1 cellular context compared by ENCODE assay signal in the genomic region with DNA sequence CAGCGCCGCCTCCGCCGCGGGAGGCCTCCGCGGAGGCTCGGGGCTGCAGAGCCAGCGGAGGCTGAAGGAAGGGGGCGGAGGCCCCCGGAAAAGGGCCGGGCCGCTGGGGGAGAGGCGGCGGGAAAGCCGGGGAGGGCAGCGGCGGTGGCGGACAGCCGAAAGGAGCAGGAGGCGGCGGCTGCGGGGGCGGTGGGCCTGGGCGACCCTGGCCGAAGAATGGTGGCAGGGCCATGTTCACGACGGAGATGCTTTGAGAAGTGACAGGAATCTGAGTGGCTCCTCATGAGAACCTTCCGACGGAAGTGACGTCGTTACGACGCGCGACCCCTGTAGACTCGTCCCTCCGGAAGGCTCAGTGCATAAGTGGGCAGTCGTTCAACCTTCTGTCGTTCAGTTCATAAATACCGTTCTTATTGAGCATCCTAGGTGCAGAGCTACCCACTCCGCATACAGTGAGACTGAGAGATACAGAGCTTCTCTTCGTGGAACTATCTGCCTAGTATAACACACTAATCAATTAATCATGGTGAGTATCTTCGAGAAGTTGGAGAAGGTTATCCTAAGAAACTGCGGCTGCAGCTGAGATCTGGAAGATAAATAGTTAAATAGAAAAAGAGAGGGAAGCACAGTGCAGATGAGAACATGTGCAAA.
TF ChIP-seq lines count a peak whose summit lies in the region.

Gene PDCD7, minus strand, starts transcription at position 259 of the 651 bp plus-strand sequence. Its CDS starts 27 bp downstream, at position 232.

TF ChIP-seq in K562, 482 proteins besides CTCF, POLR2A, EP300 and RAD21 (continued from another document):
- no peak for TF ChIP-seq RNF2 (IDR thresholded peaks at IDR 0.05)
- 0 out of 2 replicates have a peak, but pooled peaks have one; percentile 7 for TF ChIP-seq KAT7 (CRISPR knock-in tag; IDR thresholded peaks at IDR 0.05; ENCODE audit: borderline replicate concordance)
- no peak for TF ChIP-seq NEUROD1 (IDR thresholded peaks at IDR 0.05; ENCODE audit: borderline replicate concordance, low read depth, low read length, partially characterized antibody)
- TF ChIP-seq E2F6 (IDR thresholded peaks at IDR 0.05; ENCODE audit: borderline replicate concordance in 1 of 2, extremely low read depth in 1 of 2, insufficient read depth in 1 of 2, insufficient read length in 1 of 2, low read depth in 1 of 2, low read length in 1 of 2, poor library complexity in 1 of 2, severe bottlenecking in 1 of 2): no peak
- no peak for TF ChIP-seq ZNF212 (CRISPR knock-in tag; IDR thresholded peaks at IDR 0.05)
- TF ChIP-seq, protein P1, sequence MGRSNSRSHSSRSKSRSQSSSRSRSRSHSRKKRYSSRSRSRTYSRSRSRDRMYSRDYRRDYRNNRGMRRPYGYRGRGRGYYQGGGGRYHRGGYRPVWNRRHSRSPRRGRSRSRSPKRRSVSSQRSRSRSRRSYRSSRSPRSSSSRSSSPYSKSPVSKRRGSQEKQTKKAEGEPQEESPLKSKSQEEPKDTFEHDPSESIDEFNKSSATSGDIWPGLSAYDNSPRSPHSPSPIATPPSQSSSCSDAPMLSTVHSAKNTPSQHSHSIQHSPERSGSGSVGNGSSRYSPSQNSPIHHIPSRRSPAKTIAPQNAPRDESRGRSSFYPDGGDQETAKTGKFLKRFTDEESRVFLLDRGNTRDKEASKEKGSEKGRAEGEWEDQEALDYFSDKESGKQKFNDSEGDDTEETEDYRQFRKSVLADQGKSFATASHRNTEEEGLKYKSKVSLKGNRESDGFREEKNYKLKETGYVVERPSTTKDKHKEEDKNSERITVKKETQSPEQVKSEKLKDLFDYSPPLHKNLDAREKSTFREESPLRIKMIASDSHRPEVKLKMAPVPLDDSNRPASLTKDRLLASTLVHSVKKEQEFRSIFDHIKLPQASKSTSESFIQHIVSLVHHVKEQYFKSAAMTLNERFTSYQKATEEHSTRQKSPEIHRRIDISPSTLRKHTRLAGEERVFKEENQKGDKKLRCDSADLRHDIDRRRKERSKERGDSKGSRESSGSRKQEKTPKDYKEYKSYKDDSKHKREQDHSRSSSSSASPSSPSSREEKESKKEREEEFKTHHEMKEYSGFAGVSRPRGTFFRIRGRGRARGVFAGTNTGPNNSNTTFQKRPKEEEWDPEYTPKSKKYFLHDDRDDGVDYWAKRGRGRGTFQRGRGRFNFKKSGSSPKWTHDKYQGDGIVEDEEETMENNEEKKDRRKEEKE (IDR thresholded peaks at IDR 0.05; ENCODE audit: borderline replicate concordance in 1 of 2, control insufficient read depth in 1 of 2, low read depth in 2 of 2, low read length in 1 of 2): no peak
- peak; percentile 96 for TF ChIP-seq C11orf30 (IDR thresholded peaks at IDR 0.05; ENCODE audit: low read depth)
- TF ChIP-seq NFATC3 (IDR thresholded peaks at IDR 0.05): no peak
- no peak; the same call in 1 of the 2 replicates for TF ChIP-seq THRB (CRISPR knock-in tag; conservative IDR thresholded peaks at IDR 0.05)
- TF ChIP-seq, protein P2, sequence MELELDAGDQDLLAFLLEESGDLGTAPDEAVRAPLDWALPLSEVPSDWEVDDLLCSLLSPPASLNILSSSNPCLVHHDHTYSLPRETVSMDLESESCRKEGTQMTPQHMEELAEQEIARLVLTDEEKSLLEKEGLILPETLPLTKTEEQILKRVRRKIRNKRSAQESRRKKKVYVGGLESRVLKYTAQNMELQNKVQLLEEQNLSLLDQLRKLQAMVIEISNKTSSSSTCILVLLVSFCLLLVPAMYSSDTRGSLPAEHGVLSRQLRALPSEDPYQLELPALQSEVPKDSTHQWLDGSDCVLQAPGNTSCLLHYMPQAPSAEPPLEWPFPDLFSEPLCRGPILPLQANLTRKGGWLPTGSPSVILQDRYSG (tag; conservative IDR thresholded peaks at IDR 0.05; ENCODE audit: low read depth): no peak
- no peak for TF ChIP-seq ZNF584 (CRISPR knock-in tag; IDR thresholded peaks at IDR 0.05; ENCODE audit: low read depth)
- TF ChIP-seq KDM4B (IDR thresholded peaks at IDR 0.05; ENCODE audit: borderline replicate concordance in 2 of 2, low read depth in 1 of 2): peak in 1 of 2 experiments; percentile 75; a peak in 1 of 4 replicates
- peak; percentile 84 for TF ChIP-seq POLR2B (IDR thresholded peaks at IDR 0.05; ENCODE audit: low read depth, partially characterized antibody)
- TF ChIP-seq POU5F1 (IDR thresholded peaks at IDR 0.05; ENCODE audit: borderline replicate concordance, low read depth, low read length, partially characterized antibody): no peak
- no peak for TF ChIP-seq ZFPM2 (CRISPR knock-in tag; IDR thresholded peaks at IDR 0.05)
- TF ChIP-seq ZNF41 (CRISPR knock-in tag; conservative IDR thresholded peaks at IDR 0.05): no peak
- TF ChIP-seq MEF2A (IDR thresholded peaks at IDR 0.05; ENCODE audit: control insufficient read depth, low read depth, low read length): no peak
- peak; percentile 96 for TF ChIP-seq CREB1 (IDR thresholded peaks at IDR 0.05)
- TF ChIP-seq CREB1 (CRISPR knock-in tag; IDR thresholded peaks at IDR 0.05): peak; percentile 97
- TF ChIP-seq ZNF316 (IDR thresholded peaks at IDR 0.05): no peak
- no peak for TF ChIP-seq ZBTB43 (CRISPR knock-in tag; IDR thresholded peaks at IDR 0.05)
- no peak for TF ChIP-seq MLX (CRISPR knock-in tag; conservative IDR thresholded peaks at IDR 0.05)
- TF ChIP-seq, protein P3, sequence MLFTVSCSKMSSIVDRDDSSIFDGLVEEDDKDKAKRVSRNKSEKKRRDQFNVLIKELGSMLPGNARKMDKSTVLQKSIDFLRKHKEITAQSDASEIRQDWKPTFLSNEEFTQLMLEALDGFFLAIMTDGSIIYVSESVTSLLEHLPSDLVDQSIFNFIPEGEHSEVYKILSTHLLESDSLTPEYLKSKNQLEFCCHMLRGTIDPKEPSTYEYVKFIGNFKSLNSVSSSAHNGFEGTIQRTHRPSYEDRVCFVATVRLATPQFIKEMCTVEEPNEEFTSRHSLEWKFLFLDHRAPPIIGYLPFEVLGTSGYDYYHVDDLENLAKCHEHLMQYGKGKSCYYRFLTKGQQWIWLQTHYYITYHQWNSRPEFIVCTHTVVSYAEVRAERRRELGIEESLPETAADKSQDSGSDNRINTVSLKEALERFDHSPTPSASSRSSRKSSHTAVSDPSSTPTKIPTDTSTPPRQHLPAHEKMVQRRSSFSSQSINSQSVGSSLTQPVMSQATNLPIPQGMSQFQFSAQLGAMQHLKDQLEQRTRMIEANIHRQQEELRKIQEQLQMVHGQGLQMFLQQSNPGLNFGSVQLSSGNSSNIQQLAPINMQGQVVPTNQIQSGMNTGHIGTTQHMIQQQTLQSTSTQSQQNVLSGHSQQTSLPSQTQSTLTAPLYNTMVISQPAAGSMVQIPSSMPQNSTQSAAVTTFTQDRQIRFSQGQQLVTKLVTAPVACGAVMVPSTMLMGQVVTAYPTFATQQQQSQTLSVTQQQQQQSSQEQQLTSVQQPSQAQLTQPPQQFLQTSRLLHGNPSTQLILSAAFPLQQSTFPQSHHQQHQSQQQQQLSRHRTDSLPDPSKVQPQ (CRISPR knock-in tag; IDR thresholded peaks at IDR 0.05; ENCODE audit: borderline replicate concordance): no peak
- TF ChIP-seq, protein P4, sequence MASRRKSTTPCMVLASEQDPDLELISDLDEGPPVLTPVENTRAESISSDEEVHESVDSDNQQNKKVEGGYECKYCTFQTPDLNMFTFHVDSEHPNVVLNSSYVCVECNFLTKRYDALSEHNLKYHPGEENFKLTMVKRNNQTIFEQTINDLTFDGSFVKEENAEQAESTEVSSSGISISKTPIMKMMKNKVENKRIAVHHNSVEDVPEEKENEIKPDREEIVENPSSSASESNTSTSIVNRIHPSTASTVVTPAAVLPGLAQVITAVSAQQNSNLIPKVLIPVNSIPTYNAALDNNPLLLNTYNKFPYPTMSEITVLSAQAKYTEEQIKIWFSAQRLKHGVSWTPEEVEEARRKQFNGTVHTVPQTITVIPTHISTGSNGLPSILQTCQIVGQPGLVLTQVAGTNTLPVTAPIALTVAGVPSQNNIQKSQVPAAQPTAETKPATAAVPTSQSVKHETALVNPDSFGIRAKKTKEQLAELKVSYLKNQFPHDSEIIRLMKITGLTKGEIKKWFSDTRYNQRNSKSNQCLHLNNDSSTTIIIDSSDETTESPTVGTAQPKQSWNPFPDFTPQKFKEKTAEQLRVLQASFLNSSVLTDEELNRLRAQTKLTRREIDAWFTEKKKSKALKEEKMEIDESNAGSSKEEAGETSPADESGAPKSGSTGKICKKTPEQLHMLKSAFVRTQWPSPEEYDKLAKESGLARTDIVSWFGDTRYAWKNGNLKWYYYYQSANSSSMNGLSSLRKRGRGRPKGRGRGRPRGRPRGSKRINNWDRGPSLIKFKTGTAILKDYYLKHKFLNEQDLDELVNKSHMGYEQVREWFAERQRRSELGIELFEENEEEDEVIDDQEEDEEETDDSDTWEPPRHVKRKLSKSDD (conservative IDR thresholded peaks at IDR 0.05; ENCODE audit: low read length): no peak
- TF ChIP-seq U2AF2 (optimal IDR thresholded peaks at IDR 0.05; ENCODE audit: low read depth, low read length): no peak
- TF ChIP-seq ZNF589 (CRISPR knock-in tag; IDR thresholded peaks at IDR 0.05; ENCODE audit: low read depth): no peak
- peak; percentile 25; the same call in 1 of the 2 replicates for TF ChIP-seq TCF3 (CRISPR knock-in tag; IDR thresholded peaks at IDR 0.05)
- TF ChIP-seq MCM5 (IDR thresholded peaks at IDR 0.05; ENCODE audit: low read depth): no peak
- no peak for TF ChIP-seq COPS2 (conservative IDR thresholded peaks at IDR 0.05)
- TF ChIP-seq KDM1A (IDR thresholded peaks at IDR 0.05): no peak
- no peak for TF ChIP-seq HDAC3 (IDR thresholded peaks at IDR 0.05; ENCODE audit: borderline replicate concordance, partially characterized antibody)
- TF ChIP-seq POLR3G (IDR thresholded peaks at IDR 0.05; ENCODE audit: extremely low read depth, insufficient read length, insufficient replicate concordance): no peak
- TF ChIP-seq NR2C1 (IDR thresholded peaks at IDR 0.05): peak; percentile 92
- TF ChIP-seq NR2C1 (tag; IDR thresholded peaks at IDR 0.05): peak; percentile 94
- no peak for TF ChIP-seq ZNF274 (IDR thresholded peaks at IDR 0.05; ENCODE audit: borderline replicate concordance, low read depth, low read length)
- no peak for TF ChIP-seq PTRF (tag; IDR thresholded peaks at IDR 0.05)
- 0 out of 2 replicates have a peak, but pooled peaks have one; percentile 60 for TF ChIP-seq POLR2AphosphoS2 (IDR thresholded peaks at IDR 0.05; ENCODE audit: low read length)
- TF ChIP-seq FOXP1 (CRISPR knock-in tag; IDR thresholded peaks at IDR 0.05): no peak
- TF ChIP-seq, protein P5, sequence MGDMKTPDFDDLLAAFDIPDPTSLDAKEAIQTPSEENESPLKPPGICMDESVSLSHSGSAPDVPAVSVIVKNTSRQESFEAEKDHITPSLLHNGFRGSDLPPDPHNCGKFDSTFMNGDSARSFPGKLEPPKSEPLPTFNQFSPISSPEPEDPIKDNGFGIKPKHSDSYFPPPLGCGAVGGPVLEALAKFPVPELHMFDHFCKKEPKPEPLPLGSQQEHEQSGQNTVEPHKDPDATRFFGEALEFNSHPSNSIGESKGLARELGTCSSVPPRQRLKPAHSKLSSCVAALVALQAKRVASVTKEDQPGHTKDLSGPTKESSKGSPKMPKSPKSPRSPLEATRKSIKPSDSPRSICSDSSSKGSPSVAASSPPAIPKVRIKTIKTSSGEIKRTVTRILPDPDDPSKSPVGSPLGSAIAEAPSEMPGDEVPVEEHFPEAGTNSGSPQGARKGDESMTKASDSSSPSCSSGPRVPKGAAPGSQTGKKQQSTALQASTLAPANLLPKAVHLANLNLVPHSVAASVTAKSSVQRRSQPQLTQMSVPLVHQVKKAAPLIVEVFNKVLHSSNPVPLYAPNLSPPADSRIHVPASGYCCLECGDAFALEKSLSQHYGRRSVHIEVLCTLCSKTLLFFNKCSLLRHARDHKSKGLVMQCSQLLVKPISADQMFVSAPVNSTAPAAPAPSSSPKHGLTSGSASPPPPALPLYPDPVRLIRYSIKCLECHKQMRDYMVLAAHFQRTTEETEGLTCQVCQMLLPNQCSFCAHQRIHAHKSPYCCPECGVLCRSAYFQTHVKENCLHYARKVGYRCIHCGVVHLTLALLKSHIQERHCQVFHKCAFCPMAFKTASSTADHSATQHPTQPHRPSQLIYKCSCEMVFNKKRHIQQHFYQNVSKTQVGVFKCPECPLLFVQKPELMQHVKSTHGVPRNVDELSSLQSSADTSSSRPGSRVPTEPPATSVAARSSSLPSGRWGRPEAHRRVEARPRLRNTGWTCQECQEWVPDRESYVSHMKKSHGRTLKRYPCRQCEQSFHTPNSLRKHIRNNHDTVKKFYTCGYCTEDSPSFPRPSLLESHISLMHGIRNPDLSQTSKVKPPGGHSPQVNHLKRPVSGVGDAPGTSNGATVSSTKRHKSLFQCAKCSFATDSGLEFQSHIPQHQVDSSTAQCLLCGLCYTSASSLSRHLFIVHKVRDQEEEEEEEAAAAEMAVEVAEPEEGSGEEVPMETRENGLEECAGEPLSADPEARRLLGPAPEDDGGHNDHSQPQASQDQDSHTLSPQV (IDR thresholded peaks at IDR 0.05): no peak
- peak; percentile 68; the same call in 1 of the 2 replicates for TF ChIP-seq PML (IDR thresholded peaks at IDR 0.05; ENCODE audit: low read length)
- peak; percentile 35; the same call in 1 of the 2 replicates for TF ChIP-seq BCOR (IDR thresholded peaks at IDR 0.05)
- no peak for TF ChIP-seq CAMTA2 (CRISPR knock-in tag; conservative IDR thresholded peaks at IDR 0.05)
- TF ChIP-seq ZNF444 (CRISPR knock-in tag; IDR thresholded peaks at IDR 0.05): no peak
